ENCODE assay signal across 8 cellular contexts in the genomic region with DNA sequence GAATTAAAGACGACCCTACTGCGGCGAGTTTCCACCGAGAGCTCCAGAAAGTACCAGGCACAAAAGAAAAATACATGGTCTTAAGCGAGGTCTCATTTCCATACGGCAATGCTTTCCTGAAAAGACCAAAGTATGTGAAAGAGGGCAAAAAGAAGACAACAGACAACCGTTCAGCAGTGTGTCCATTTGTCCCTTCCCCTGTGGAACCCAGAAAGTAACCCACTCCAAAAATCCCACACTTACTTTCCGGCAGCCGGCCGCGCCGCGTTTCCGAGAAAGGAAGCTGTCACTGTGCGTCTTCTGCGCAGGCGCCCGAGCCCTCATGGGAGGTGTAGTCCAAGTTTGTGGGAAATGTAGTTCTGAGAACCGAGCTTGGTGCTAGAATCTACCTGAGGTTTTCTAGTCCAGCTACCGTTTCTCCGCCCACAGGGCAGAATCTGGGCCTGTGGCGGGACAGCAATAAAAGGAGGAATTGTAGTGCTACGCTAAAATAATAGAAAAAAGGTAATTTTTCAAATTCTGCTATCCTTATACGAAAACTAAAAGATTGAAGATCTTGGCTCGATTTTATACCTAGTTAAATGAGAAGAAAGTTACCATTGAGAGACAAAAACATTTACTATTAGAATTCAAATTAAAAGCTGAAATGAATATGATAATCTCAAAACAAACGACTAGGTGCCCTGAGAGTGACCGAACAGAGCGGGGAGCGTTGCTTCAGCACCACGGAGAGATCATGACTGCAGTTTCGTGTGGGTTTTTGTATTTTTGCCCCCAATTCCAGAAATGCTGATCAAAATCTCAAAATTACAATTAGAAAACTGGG. TPM values are rescaled to one million over a fixed set of nuclear protein-coding genes. Genes with fewer than 3 reads are reported as not detected.
DNase-seq lines count a peak whose midpoint lies in the region; ATAC-seq and TF ChIP-seq lines count a peak whose summit lies in the region.

A gene with protein sequence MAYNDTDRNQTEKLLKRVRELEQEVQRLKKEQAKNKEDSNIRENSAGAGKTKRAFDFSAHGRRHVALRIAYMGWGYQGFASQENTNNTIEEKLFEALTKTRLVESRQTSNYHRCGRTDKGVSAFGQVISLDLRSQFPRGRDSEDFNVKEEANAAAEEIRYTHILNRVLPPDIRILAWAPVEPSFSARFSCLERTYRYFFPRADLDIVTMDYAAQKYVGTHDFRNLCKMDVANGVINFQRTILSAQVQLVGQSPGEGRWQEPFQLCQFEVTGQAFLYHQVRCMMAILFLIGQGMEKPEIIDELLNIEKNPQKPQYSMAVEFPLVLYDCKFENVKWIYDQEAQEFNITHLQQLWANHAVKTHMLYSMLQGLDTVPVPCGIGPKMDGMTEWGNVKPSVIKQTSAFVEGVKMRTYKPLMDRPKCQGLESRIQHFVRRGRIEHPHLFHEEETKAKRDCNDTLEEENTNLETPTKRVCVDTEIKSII (minus strand): TSS at position 280 of the 826 bp plus-strand sequence. CDS start 6,922 bp downstream, outside the sequence.

- H3K9me3 Mint-ChIP-seq in activated T-cell treated with anti-CD3 and anti-CD28 coated beads, Interleukin-2, amount 50 U/mL, for 24 hours = no peaks in the 10 kb centered on the region

- H3K36me3 Mint-ChIP-seq in activated T-cell treated with anti-CD3 and anti-CD28 coated beads, Interleukin-2, amount 50 U/mL, for 24 hours (ENCODE audit: low read depth) = peaks cover 42% of the 10 kb centered on the region

- WGBS in esophagus, 2 donors = 2 to 3% methylated on average over 31 of the region's 31 CpGs

- no peaks in the 10 kb centered on the region for H3K36me3 ChIP-seq in esophagus (ENCODE audit: control insufficient read depth in 2 of 2, insufficient read depth in 2 of 2, low read length in 1 of 2)
- H3K36me3 ChIP-seq in mucosa of stomach (ENCODE audit: control insufficient read depth, insufficient read depth, low read length) = no peaks in the 10 kb centered on the region

- DNase-seq in DMS53 (lab: John Stamatoyannopoulos, UW) (peak; percentile 97), KBM-7 (peak; percentile 85)
- peak; percentile 89 for DNase-seq in activated T-cell treated with anti-CD3 and anti-CD28 coated beads, Interleukin-2, amount 50 U/mL, for 24 hours
- peak; percentile 71 to 75 for DNase-seq in stimulated activated CD8-positive, alpha-beta memory T cell treated with anti-CD3 and anti-CD28 coated beads, Interleukin-7, amount 100 ng/mL, for 1 hour (ENCODE audit: low read depth in 2 of 2)

- peak within 1 kb of the TSS; percentile 56 to 81 for H3K27ac ChIP-seq in esophagus (ENCODE audit: low read depth in 2 of 2, low read length in 1 of 2)

- peak within 1 kb of the TSS; percentile 99 for H3K27ac Mint-ChIP-seq in activated T-cell treated with anti-CD3 and anti-CD28 coated beads, Interleukin-2, amount 50 U/mL, for 24 hours

- in situ Hi-C loops in KBM-7 (cut with MboI; ENCODE audit: low pct_unique_long_range_greater_than_20kb, low sequenced_read_pairs) = no loop called here

- peak within 1 kb of the TSS; percentile 97 for H3K4me3 Mint-ChIP-seq in activated T-cell treated with anti-CD3 and anti-CD28 coated beads, Interleukin-2, amount 50 U/mL, for 24 hours

- H3K4me3 ChIP-seq in esophagus (ENCODE audit: low read depth in 1 of 2, low read length in 2 of 2) = peak within 1 kb of the TSS; percentile 72 to 87
- H3K4me3 ChIP-seq in mucosa of stomach (ENCODE audit: low read length) = peak within 1 kb of the TSS; percentile 72

- peak; percentile 97 for ATAC-seq in GM21717 (IDR thresholded peaks at IDR 0.05; ENCODE audit: unreplicated experiment)

- peak within 1 kb of the TSS; percentile 89 for H3K9ac ChIP-seq in mucosa of stomach (ENCODE audit: low read length)

- H3K9me3 ChIP-seq in esophagus (ENCODE audit: control insufficient read depth in 2 of 2, insufficient read depth in 1 of 2, low read depth in 1 of 2, low read length in 1 of 2) (no peaks in the 10 kb centered on the region), mucosa of stomach (ENCODE audit: control insufficient read depth, low read length) (no peaks in the 10 kb centered on the region)

- peaks cover 42% of the 10 kb centered on the region for H3K27me3 Mint-ChIP-seq in activated T-cell treated with anti-CD3 and anti-CD28 coated beads, Interleukin-2, amount 50 U/mL, for 24 hours

- H3K4me1 Mint-ChIP-seq in activated T-cell treated with anti-CD3 and anti-CD28 coated beads, Interleukin-2, amount 50 U/mL, for 24 hours (ENCODE audit: low read depth) = peaks cover 39% of the 10 kb centered on the region

- H3K4me1 ChIP-seq in esophagus (ENCODE audit: control insufficient read depth in 2 of 2, insufficient read depth in 2 of 2, low read length in 1 of 2) = peaks cover 4% of the 10 kb centered on the region in 2 donors
- H3K4me1 ChIP-seq in mucosa of stomach (ENCODE audit: control insufficient read depth, insufficient read depth, low read length) = peaks cover 16% of the 10 kb centered on the region

- H3K27me3 ChIP-seq in esophagus (ENCODE audit: control insufficient read depth in 1 of 2, insufficient read depth in 2 of 2, low read length in 2 of 2) = peaks cover 0 to 3% of the 10 kb centered on the region in 2 donors
- H3K27me3 ChIP-seq in mucosa of stomach (ENCODE audit: control insufficient read depth, insufficient read depth, low read length) = peaks cover 17% of the 10 kb centered on the region

TF ChIP-seq in PFSK-1, 5 proteins besides CTCF, POLR2A, EP300 and RAD21:
- TF ChIP-seq POLR2AphosphoS5 (IDR thresholded peaks at IDR 0.05; ENCODE audit: low read depth, low read length) = peak; percentile 98
- TF ChIP-seq SIN3A (IDR thresholded peaks at IDR 0.05; ENCODE audit: borderline replicate concordance, insufficient read depth, low read length) = peak; percentile 87
- peak; percentile 97 for TF ChIP-seq TAF1 (IDR thresholded peaks at IDR 0.05; ENCODE audit: borderline replicate concordance, insufficient read depth, low read length)
- TF ChIP-seq, protein P1, sequence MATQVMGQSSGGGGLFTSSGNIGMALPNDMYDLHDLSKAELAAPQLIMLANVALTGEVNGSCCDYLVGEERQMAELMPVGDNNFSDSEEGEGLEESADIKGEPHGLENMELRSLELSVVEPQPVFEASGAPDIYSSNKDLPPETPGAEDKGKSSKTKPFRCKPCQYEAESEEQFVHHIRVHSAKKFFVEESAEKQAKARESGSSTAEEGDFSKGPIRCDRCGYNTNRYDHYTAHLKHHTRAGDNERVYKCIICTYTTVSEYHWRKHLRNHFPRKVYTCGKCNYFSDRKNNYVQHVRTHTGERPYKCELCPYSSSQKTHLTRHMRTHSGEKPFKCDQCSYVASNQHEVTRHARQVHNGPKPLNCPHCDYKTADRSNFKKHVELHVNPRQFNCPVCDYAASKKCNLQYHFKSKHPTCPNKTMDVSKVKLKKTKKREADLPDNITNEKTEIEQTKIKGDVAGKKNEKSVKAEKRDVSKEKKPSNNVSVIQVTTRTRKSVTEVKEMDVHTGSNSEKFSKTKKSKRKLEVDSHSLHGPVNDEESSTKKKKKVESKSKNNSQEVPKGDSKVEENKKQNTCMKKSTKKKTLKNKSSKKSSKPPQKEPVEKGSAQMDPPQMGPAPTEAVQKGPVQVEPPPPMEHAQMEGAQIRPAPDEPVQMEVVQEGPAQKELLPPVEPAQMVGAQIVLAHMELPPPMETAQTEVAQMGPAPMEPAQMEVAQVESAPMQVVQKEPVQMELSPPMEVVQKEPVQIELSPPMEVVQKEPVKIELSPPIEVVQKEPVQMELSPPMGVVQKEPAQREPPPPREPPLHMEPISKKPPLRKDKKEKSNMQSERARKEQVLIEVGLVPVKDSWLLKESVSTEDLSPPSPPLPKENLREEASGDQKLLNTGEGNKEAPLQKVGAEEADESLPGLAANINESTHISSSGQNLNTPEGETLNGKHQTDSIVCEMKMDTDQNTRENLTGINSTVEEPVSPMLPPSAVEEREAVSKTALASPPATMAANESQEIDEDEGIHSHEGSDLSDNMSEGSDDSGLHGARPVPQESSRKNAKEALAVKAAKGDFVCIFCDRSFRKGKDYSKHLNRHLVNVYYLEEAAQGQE (IDR thresholded peaks at IDR 0.05; ENCODE audit: insufficient read depth in 1 of 2, low read depth in 2 of 2, low read length in 2 of 2) = peak; percentile 85 to 96
- TF ChIP-seq FOXP2 (optimal IDR thresholded peaks at IDR 0.05; ENCODE audit: borderline replicate concordance, extremely low read depth, extremely low read length, insufficient read depth) = no peak

RNA-seq across cellular contexts. Expression of the gene that starts here (rescaled TPM):
- polyA plus RNA-seq in PFSK-1 (2012; ENCODE audit: insufficient read length, low read depth) = 14.3 TPM
- 1 to 10 TPM; 6.8 to 7.0 TPM for polyA plus RNA-seq in esophagus

Comparison
In these comparisons a context has a peak if more than half of its experiments do, and no peak if none do; other contexts are left out.
1. Peak in every context shown above with its lines: DNase-seq, ATAC-seq, H3K4me3 ChIP-seq and H3K27ac ChIP-seq.